Comparison of ENCODE assay signal across 6 cellular contexts in the genomic region with DNA sequence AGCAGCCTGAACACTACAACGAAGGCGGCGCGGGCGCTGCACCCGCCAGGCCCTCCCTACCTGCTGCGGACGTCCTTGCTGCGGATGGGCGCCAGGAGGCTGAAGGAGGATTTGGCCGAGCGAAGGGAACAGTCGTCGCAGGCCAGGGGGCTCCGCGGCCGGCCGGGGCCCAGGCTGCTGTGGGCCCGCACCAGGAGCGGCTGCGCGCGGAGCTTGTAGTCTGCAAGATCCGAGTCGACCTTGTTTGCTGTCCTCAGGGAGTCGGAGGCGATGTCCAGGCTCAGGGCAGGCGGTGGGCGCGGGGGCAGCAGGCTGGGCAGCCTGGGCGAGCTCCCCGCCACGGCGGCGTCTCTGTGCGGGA. TPM values are rescaled to one million over a fixed set of nuclear protein-coding genes. Genes with fewer than 3 reads are reported as not detected.
DNase-seq lines count a peak whose midpoint lies in the region; ATAC-seq, FAIRE-seq and TF ChIP-seq lines count a peak whose summit lies in the region.

No MANE protein-coding gene starts in this region.

- H3K9ac ChIP-seq in GM12878 (ENCODE audit: control insufficient read depth, insufficient read depth, low read length): peak overlapping the region; percentile 88

- H3K79me2 ChIP-seq in GM12878 (ENCODE audit: control insufficient read depth, insufficient read depth, low read length): peaks cover 40% of the 10 kb centered on the region

- TF ChIP-seq POLR2A in GM12878 (IDR thresholded peaks at IDR 0.05; ENCODE audit: low read depth, low read length): no peak

- peak overlapping the region; percentile 64 for H3K4me2 ChIP-seq in GM12878 (ENCODE audit: control insufficient read depth, insufficient read depth)

- peak overlapping the region; percentile 80 for H2AFZ ChIP-seq in GM12878 (ENCODE audit: control insufficient read depth, low read depth, low read length)

- H3K4me1 ChIP-seq in HAP-1: peaks cover 12% of the 10 kb centered on the region
- peaks cover 6% of the 10 kb centered on the region; the same call in 1 of the 2 replicates for H3K4me1 ChIP-seq in GM12878 (ENCODE audit: control insufficient read depth, insufficient read depth, low read length)

- SMC1A ChIA-PET in GM12878 (lab: Charles Lee; ENCODE audit: uncharacterized antibody, unreplicated experiment): no interaction called here

- H3K27ac Mint-ChIP-seq in naive thymus-derived CD8-positive, alpha-beta T cell: peak overlapping the region in 8 of 10 donors; percentile 28 to 88 (median 70)

- peak overlapping the region; percentile 67 for H3K4me3 ChIP-seq in HAP-1
- H3K4me3 ChIP-seq in GM12878: peak overlapping the region; percentile 97

- H3K27ac ChIP-seq in GM12878 (ENCODE audit: control insufficient read depth, insufficient read depth): peak overlapping the region; percentile 53

- no peaks in the 10 kb centered on the region for H3K9me3 Mint-ChIP-seq in naive thymus-derived CD8-positive, alpha-beta T cell

- CTCF ChIA-PET in GM12878 (lab: Yijun Ruan, JAX): interaction anchor here (1.8 kb wide), 1 partner anchor 75 kb away, joined by 5 read pairs; a partner anchor contains a TSS

- peaks cover 13 to 31% (median 26%) of the 10 kb centered on the region in 4 donors for H3K4me1 Mint-ChIP-seq in naive thymus-derived CD8-positive, alpha-beta T cell

- H3K36me3 Mint-ChIP-seq in naive thymus-derived CD8-positive, alpha-beta T cell: peaks cover 0 to 24% (median 2%) of the 10 kb centered on the region in 3 donors

- H3K27me3 Mint-ChIP-seq in naive thymus-derived CD8-positive, alpha-beta T cell: no peaks in the 10 kb centered on the region

- WGBS in GM12878 (ENCODE audit: insufficient coverage, insufficient replicate concordance, low lambda C conversion rate, missing lambda C conversion rate): under 1% methylated on average over 35 of the region's 36 CpGs

- intact Hi-C loops in GM12878 (cut with micrococcal nuclease; ENCODE audit: unreplicated experiment) (no loop called here), sciatic nerve (cut with DNase I) (no loop called here)

- BruUV-seq in GM12878 (replicated peaks; lab: Mats Ljungman, UMichigan): no TSS peak

- no peak for TF ChIP-seq CTCF in GM12878 (IDR thresholded peaks at IDR 0.05 in 2 of 3, conservative IDR thresholded peaks at IDR 0.05 in 1 of 3; ENCODE audit: control insufficient read depth in 2 of 3, extremely low read depth in 1 of 3, insufficient read depth in 1 of 3, low read depth in 3 of 3, low read length in 3 of 3)

- FAIRE-seq in GM12878 (lab: Jason Lieb, UNC): no peak

- no peaks in the 10 kb centered on the region for H4K20me1 ChIP-seq in GM12878 (ENCODE audit: control insufficient read depth, insufficient read depth)

- peak overlapping the region; percentile 74 to 92 (median 82) for H3K4me3 Mint-ChIP-seq in naive thymus-derived CD8-positive, alpha-beta T cell

- peak; percentile 6 for DNase-seq in ACHN
- DNase-seq in HAP-1 (ENCODE audit: low spot score in 2 of 2): peak in 1 of 2 experiments; percentile 32
- DNase-seq in GM12878 (ENCODE audit: low read depth, low spot score): no peak
- no peak for DNase-seq in naive thymus-derived CD8-positive, alpha-beta T cell
- DNase-seq in sciatic nerve (ENCODE audit: low spot score): no peak

- in situ Hi-C loops in ACHN (cut with HindIII; ENCODE audit: low pct_ligation_motif_present, low pct_unique_long_range_greater_than_20kb, low sequenced_read_pairs) (no loop called here), HAP-1 (cut with MboI; ENCODE audit: low sequenced_read_pairs) (no loop called here), GM12878 (cut with MboI) (no loop called here)

- H3K9me3 ChIP-seq in HAP-1 (no peaks in the 10 kb centered on the region), GM12878 (replicated peaks; ENCODE audit: control insufficient read depth, insufficient read depth, low read length) (no peaks in the 10 kb centered on the region)

- no peak for TF ChIP-seq RAD21 in GM12878 (IDR thresholded peaks at IDR 0.05; ENCODE audit: insufficient read depth, low read depth, low read length)

- ATAC-seq in GM12878: peak; percentile 50
- peak; percentile 16 to 19 for ATAC-seq in naive thymus-derived CD8-positive, alpha-beta T cell
- ATAC-seq in GM18873 (IDR thresholded peaks at IDR 0.05; ENCODE audit: low FRiP score, unreplicated experiment): no peak
- ATAC-seq in sciatic nerve: no peak

- RAD21 ChIA-PET in GM12878 (lab: Charles Lee; ENCODE audit: unreplicated experiment): interaction anchor here (1.1 kb wide), 1 partner anchor 35 kb away, joined by 3 read pairs; no protein-coding TSS in a partner anchor

- no peak for TF ChIP-seq EP300 in GM12878 (IDR thresholded peaks at IDR 0.05; ENCODE audit: borderline replicate concordance in 1 of 2, control insufficient read depth in 1 of 2, low read depth in 2 of 2, low read length in 2 of 2)

- H3K27me3 ChIP-seq in HAP-1 (ENCODE audit: low read depth): no peaks in the 10 kb centered on the region
- H3K27me3 ChIP-seq in GM12878 (replicated peaks in 1 of 2; ENCODE audit: control insufficient read depth in 2 of 2, insufficient read depth in 2 of 2, low read length in 1 of 2): no peaks in the 10 kb centered on the region

- POLR2A ChIA-PET in GM12878 (lab: Charles Lee): interaction anchor here (1.0 to 1.3 kb wide), 3 partner anchors 28 to 207 kb away, joined by 3 to 5 read pairs (median 3); a partner anchor contains a TSS
- POLR2A ChIA-PET in naive thymus-derived CD8-positive, alpha-beta T cell (lab: Charles Lee): interaction anchor here (0.7 to 2.3 kb wide), 3 partner anchors 10 to 39 kb away, joined by 3 to 6 read pairs (median 5); no protein-coding TSS in a partner anchor

- peaks cover 33% of the 10 kb centered on the region for H3K36me3 ChIP-seq in HAP-1 (replicated peaks)
- peaks cover 9 to 11% of the 10 kb centered on the region in 2 experiments for H3K36me3 ChIP-seq in GM12878 (ENCODE audit: control insufficient read depth in 2 of 2, insufficient read depth in 2 of 2, low read length in 1 of 2)

RNA-seq across cellular contexts. Expression of a gene that starts 1.1 kb away (rescaled TPM):
- total RNA-seq in GM12878 (2013; cell fraction: nucleolus; rRNA removed): 32.3 and 36.3 TPM in 2 replicates
- total RNA-seq in GM12878 (2014; rRNA removed): 6.6 and 7.4 TPM in 2 replicates
- total RNA-seq in GM12878 (2014; rRNA removed; fragmentation: Illumina TruSeq; extraction: Trizol): 3.4 and 3.6 TPM in 2 replicates
- 13.0 and 15.6 TPM in 2 replicates for total RNA-seq in GM12878 (2021)
- 2.8 TPM for polyA plus RNA-seq in GM12878 (2011; ENCODE audit: low read depth)
- 4.6 and 7.1 TPM in 2 replicates for polyA plus RNA-seq in GM12878 (2011; rRNA removed)
- 8.6 and 10.4 TPM in 2 replicates for polyA plus RNA-seq in GM12878 (2011; cell fraction: cytosol; rRNA removed)
- polyA plus RNA-seq in GM12878 (2011; cell fraction: nucleus; rRNA removed): 78.9 and 90.5 TPM in 2 replicates
- 8.4 and 9.5 TPM in 2 replicates for polyA plus RNA-seq in GM12878 (2012)
- polyA plus RNA-seq in GM12878 (2014; fragmentation: Illumina TruSeq; extraction: Trizol): 2.1 and 3.4 TPM in 2 replicates
- polyA plus RNA-seq in GM12878 (2014; fragmentation: Nextera tagmentation; extraction: Ambion mirVana): 1 to 10 TPM in 1 of 2 experiments, under 1 TPM in 1; 0.24 to 1.2 TPM
- 14.8 and 16.0 TPM in 2 replicates for polyA plus RNA-seq in GM12878 (2014; rRNA removed)
- polyA plus RNA-seq in GM12878 (2016; fragmentation: Nextera tagmentation; extraction: Ambion mirVana): 1 to 10 TPM; 4.7 to 5.9 TPM
- polyA minus RNA-seq in GM12878 (2011; rRNA and poly(A)+ RNA removed): 4.3 and 8.1 TPM in 2 replicates
- polyA minus RNA-seq in GM12878 (2011; cell fraction: cytosol; rRNA and poly(A)+ RNA removed): 4.1 and 4.8 TPM in 2 replicates
- 10.2 and 17.1 TPM in 2 replicates for polyA minus RNA-seq in GM12878 (2011; cell fraction: nucleus; rRNA and poly(A)+ RNA removed)
- total RNA-seq in naive thymus-derived CD8-positive, alpha-beta T cell: 10 to 100 TPM; 26.4 to 27.3 TPM
- 1 to 10 TPM in 2 of 3 donors, under 1 TPM in 1; 0.90 to 4.4 (median 2.1) TPM for polyA plus RNA-seq in naive thymus-derived CD8-positive, alpha-beta T cell
- total RNA-seq in sciatic nerve: 18.0 TPM

RNA-seq across cellular contexts. Expression of a gene that starts 28.1 kb away (rescaled TPM):
- 64.9 and 75.3 TPM in 2 replicates for total RNA-seq in GM12878 (2013; cell fraction: nucleolus; rRNA removed)
- 61.7 and 67.9 TPM in 2 replicates for total RNA-seq in GM12878 (2014; rRNA removed)
- total RNA-seq in GM12878 (2014; rRNA removed; fragmentation: Illumina TruSeq; extraction: Trizol): 40.8 and 47.3 TPM in 2 replicates
- total RNA-seq in GM12878 (2021): 85.9 and 89.8 TPM in 2 replicates
- polyA plus RNA-seq in GM12878 (2011; ENCODE audit: low read depth): 37.1 TPM
- polyA plus RNA-seq in GM12878 (2011; rRNA removed): 80.3 and 82.5 TPM in 2 replicates
- polyA plus RNA-seq in GM12878 (2011; cell fraction: cytosol; rRNA removed): 70.0 and 94.3 TPM in 2 replicates
- 268 and 279 TPM in 2 replicates for polyA plus RNA-seq in GM12878 (2011; cell fraction: nucleus; rRNA removed)
- polyA plus RNA-seq in GM12878 (2012): 78.5 and 91.3 TPM in 2 replicates
- polyA plus RNA-seq in GM12878 (2014; fragmentation: Illumina TruSeq; extraction: Trizol): 63.1 and 69.0 TPM in 2 replicates
- 10 to 100 TPM in 1 of 2 experiments, 1 to 10 TPM in 1; 8.1 to 12.3 TPM for polyA plus RNA-seq in GM12878 (2014; fragmentation: Nextera tagmentation; extraction: Ambion mirVana)
- polyA plus RNA-seq in GM12878 (2014; rRNA removed): 90.0 and 93.0 TPM in 2 replicates
- 100 to 1,000 TPM; 123 to 137 TPM for polyA plus RNA-seq in GM12878 (2016; fragmentation: Nextera tagmentation; extraction: Ambion mirVana)
- polyA minus RNA-seq in GM12878 (2011; rRNA and poly(A)+ RNA removed): 50.8 and 53.6 TPM in 2 replicates
- 13.8 and 16.0 TPM in 2 replicates for polyA minus RNA-seq in GM12878 (2011; cell fraction: cytosol; rRNA and poly(A)+ RNA removed)
- polyA minus RNA-seq in GM12878 (2011; cell fraction: nucleus; rRNA and poly(A)+ RNA removed): 46.1 and 51.3 TPM in 2 replicates
- total RNA-seq in naive thymus-derived CD8-positive, alpha-beta T cell: 10 to 100 TPM; 67.8 to 73.2 TPM
- 10 to 100 TPM; 37.0 to 47.0 (median 42.1) TPM for polyA plus RNA-seq in naive thymus-derived CD8-positive, alpha-beta T cell
- 38.9 TPM for total RNA-seq in sciatic nerve

RNA-seq across cellular contexts. Expression of a gene that starts 28.1 kb away (rescaled TPM):
- 55.0 and 60.4 TPM in 2 replicates for total RNA-seq in GM12878 (2013; cell fraction: nucleolus; rRNA removed)
- 58.4 and 61.2 TPM in 2 replicates for total RNA-seq in GM12878 (2014; rRNA removed)
- 35.5 and 38.4 TPM in 2 replicates for total RNA-seq in GM12878 (2014; rRNA removed; fragmentation: Illumina TruSeq; extraction: Trizol)
- 75.4 and 81.7 TPM in 2 replicates for total RNA-seq in GM12878 (2021)
- 17.1 TPM for polyA plus RNA-seq in GM12878 (2011; ENCODE audit: low read depth)
- polyA plus RNA-seq in GM12878 (2011; rRNA removed): 47.7 and 55.4 TPM in 2 replicates
- 41.9 and 53.8 TPM in 2 replicates for polyA plus RNA-seq in GM12878 (2011; cell fraction: cytosol; rRNA removed)
- polyA plus RNA-seq in GM12878 (2011; cell fraction: nucleus; rRNA removed): 296 and 320 TPM in 2 replicates
- polyA plus RNA-seq in GM12878 (2012): 32.2 and 42.4 TPM in 2 replicates
- 19.0 and 43.7 TPM in 2 replicates for polyA plus RNA-seq in GM12878 (2014; fragmentation: Illumina TruSeq; extraction: Trizol)
- 10 to 100 TPM in 1 of 2 experiments, 1 to 10 TPM in 1; 8.2 to 20.4 TPM for polyA plus RNA-seq in GM12878 (2014; fragmentation: Nextera tagmentation; extraction: Ambion mirVana)
- 96.4 and 105 TPM in 2 replicates for polyA plus RNA-seq in GM12878 (2014; rRNA removed)
- 10 to 100 TPM; 10.5 to 14.9 TPM for polyA plus RNA-seq in GM12878 (2016; fragmentation: Nextera tagmentation; extraction: Ambion mirVana)
- 15.0 and 45.6 TPM in 2 replicates for polyA minus RNA-seq in GM12878 (2011; rRNA and poly(A)+ RNA removed)
- polyA minus RNA-seq in GM12878 (2011; cell fraction: cytosol; rRNA and poly(A)+ RNA removed): 24.7 and 29.1 TPM in 2 replicates
- polyA minus RNA-seq in GM12878 (2011; cell fraction: nucleus; rRNA and poly(A)+ RNA removed): 50.2 and 69.5 TPM in 2 replicates
- total RNA-seq in naive thymus-derived CD8-positive, alpha-beta T cell: 10 to 100 TPM; 88.1 to 96.0 TPM
- 10 to 100 TPM in 2 of 3 donors, 1 to 10 TPM in 1; 9.7 to 16.8 (median 11.4) TPM for polyA plus RNA-seq in naive thymus-derived CD8-positive, alpha-beta T cell
- 39.7 TPM for total RNA-seq in sciatic nerve

RNA-seq across cellular contexts. Expression of a gene that starts 38.6 kb away (rescaled TPM):
- total RNA-seq in GM12878 (2013; cell fraction: nucleolus; rRNA removed): 20.6 and 25.5 TPM in 2 replicates
- total RNA-seq in GM12878 (2014; rRNA removed): 7.7 and 8.8 TPM in 2 replicates
- total RNA-seq in GM12878 (2014; rRNA removed; fragmentation: Illumina TruSeq; extraction: Trizol): 5.1 and 5.2 TPM in 2 replicates
- 16.4 and 19.8 TPM in 2 replicates for total RNA-seq in GM12878 (2021)
- 3.1 TPM for polyA plus RNA-seq in GM12878 (2011; ENCODE audit: low read depth)
- polyA plus RNA-seq in GM12878 (2011; rRNA removed): 2.4 and 3.5 TPM in 2 replicates
- polyA plus RNA-seq in GM12878 (2011; cell fraction: cytosol; rRNA removed): 3.4 and 5.5 TPM in 2 replicates
- 21.4 and 37.3 TPM in 2 replicates for polyA plus RNA-seq in GM12878 (2011; cell fraction: nucleus; rRNA removed)
- polyA plus RNA-seq in GM12878 (2012): 8.0 and 10.3 TPM in 2 replicates
- 7.1 and 8.7 TPM in 2 replicates for polyA plus RNA-seq in GM12878 (2014; fragmentation: Illumina TruSeq; extraction: Trizol)
- polyA plus RNA-seq in GM12878 (2014; fragmentation: Nextera tagmentation; extraction: Ambion mirVana): under 1 TPM; 0.42 to 0.43 TPM
- polyA plus RNA-seq in GM12878 (2014; rRNA removed): 16.9 and 18.1 TPM in 2 replicates
- polyA plus RNA-seq in GM12878 (2016; fragmentation: Nextera tagmentation; extraction: Ambion mirVana): 1 to 10 TPM; 6.8 to 7.2 TPM
- polyA minus RNA-seq in GM12878 (2011; rRNA and poly(A)+ RNA removed): 2.6 and 3.9 TPM in 2 replicates
- 2.4 and 2.7 TPM in 2 replicates for polyA minus RNA-seq in GM12878 (2011; cell fraction: cytosol; rRNA and poly(A)+ RNA removed)
- 4.5 and 7.1 TPM in 2 replicates for polyA minus RNA-seq in GM12878 (2011; cell fraction: nucleus; rRNA and poly(A)+ RNA removed)
- 10 to 100 TPM; 13.7 to 15.6 TPM for total RNA-seq in naive thymus-derived CD8-positive, alpha-beta T cell
- 1 to 10 TPM in 2 of 3 donors, under 1 TPM in 1; 0.90 to 2.0 (median 1.3) TPM for polyA plus RNA-seq in naive thymus-derived CD8-positive, alpha-beta T cell
- total RNA-seq in sciatic nerve: 9.9 TPM

RNA-seq across cellular contexts. Expression of a gene that starts 44.3 kb away (rescaled TPM):
- total RNA-seq in GM12878 (2013; cell fraction: nucleolus; rRNA removed): 45.7 and 51.6 TPM in 2 replicates
- total RNA-seq in GM12878 (2014; rRNA removed) (14.7 and 17.6 TPM in 2 replicates), GM12878 (2014; rRNA removed; fragmentation: Illumina TruSeq; extraction: Trizol) (8.3 and 10.0 TPM in 2 replicates), GM12878 (2021) (52.6 and 59.1 TPM in 2 replicates), sciatic nerve (52.2 TPM)
- 36.4 TPM for polyA plus RNA-seq in GM12878 (2011; ENCODE audit: low read depth)
- polyA plus RNA-seq in GM12878 (2011; rRNA removed) (7.3 and 9.9 TPM in 2 replicates), GM12878 (2014; fragmentation: Illumina TruSeq; extraction: Trizol) (26.5 and 36.0 TPM in 2 replicates), GM12878 (2014; fragmentation: Nextera tagmentation; extraction: Ambion mirVana) (10 to 100 TPM; 12.4 to 16.6 TPM), GM12878 (2014; rRNA removed) (25.9 and 28.0 TPM in 2 replicates), GM12878 (2016; fragmentation: Nextera tagmentation; extraction: Ambion mirVana) (10 to 100 TPM; 44.6 to 44.7 TPM)
- 12.3 and 18.3 TPM in 2 replicates for polyA plus RNA-seq in GM12878 (2011; cell fraction: cytosol; rRNA removed)
- polyA plus RNA-seq in GM12878 (2011; cell fraction: nucleus; rRNA removed): 44.9 and 59.4 TPM in 2 replicates
- 40.1 and 41.6 TPM in 2 replicates for polyA plus RNA-seq in GM12878 (2012)
- polyA minus RNA-seq in GM12878 (2011; rRNA and poly(A)+ RNA removed): 9.8 and 13.4 TPM in 2 replicates
- polyA minus RNA-seq in GM12878 (2011; cell fraction: cytosol; rRNA and poly(A)+ RNA removed): 19.6 and 20.7 TPM in 2 replicates
- 11.8 and 19.4 TPM in 2 replicates for polyA minus RNA-seq in GM12878 (2011; cell fraction: nucleus; rRNA and poly(A)+ RNA removed)
- total RNA-seq in naive thymus-derived CD8-positive, alpha-beta T cell: 10 to 100 TPM; 83.4 to 84.8 TPM
- polyA plus RNA-seq in naive thymus-derived CD8-positive, alpha-beta T cell: 10 to 100 TPM; 14.2 to 35.8 (median 26.2) TPM

Comparison
In these comparisons a context has a peak if more than half of its experiments do, and no peak if none do; other contexts are left out.
1. ATAC-seq: peak in GM12878 (single experiment) and naive thymus-derived CD8-positive, alpha-beta T cell (2 of 2); none in GM18873 (single experiment) and sciatic nerve (single experiment).